8 cellular contexts compared by ENCODE assay signal in the genomic region with DNA sequence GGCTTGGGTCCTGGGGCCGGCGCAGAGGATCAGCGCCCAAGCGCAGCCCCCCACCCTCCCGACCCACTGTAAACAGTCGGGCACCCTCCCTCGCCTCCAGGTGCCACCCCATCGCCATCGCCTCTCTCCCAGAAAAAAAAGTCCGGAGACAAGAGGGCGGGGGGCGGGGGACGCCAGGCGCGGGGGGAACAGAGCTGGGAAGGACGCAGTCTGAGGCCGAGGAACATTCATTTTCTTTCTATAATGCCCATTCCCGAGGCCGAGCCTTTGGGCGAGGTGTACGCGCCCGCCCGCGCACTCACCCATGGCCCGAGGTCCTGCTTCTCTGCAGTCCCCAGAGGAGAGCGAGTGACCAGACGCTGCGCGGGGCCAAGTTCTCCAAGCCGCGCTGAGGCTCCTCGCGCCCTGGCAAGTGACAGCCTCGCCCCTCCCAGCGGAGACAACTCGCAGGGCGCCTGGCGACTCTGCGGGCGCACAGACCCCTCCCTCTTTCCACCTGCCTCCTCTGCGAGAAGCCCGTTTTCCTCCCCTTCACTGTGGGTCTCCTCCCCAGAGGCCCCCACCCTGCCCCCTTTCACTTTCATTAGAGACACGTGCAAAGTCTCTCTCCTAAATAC.
DNase-seq lines count a peak whose midpoint lies in the region; ATAC-seq and TF ChIP-seq lines count a peak whose summit lies in the region.

No MANE protein-coding gene starts in this region.

- peaks cover 6% of the 10 kb centered on the region for H3K4me1 Mint-ChIP-seq in activated T-cell treated with anti-CD3 and anti-CD28 coated beads, Interleukin-2, amount 50 U/mL, for 72 hours (ENCODE audit: low read depth)

- no peaks in the 10 kb centered on the region for H3K9me3 ChIP-seq in prostate gland

- H3K9me3 Mint-ChIP-seq in activated T-cell treated with anti-CD3 and anti-CD28 coated beads, Interleukin-2, amount 50 U/mL, for 72 hours: peaks cover 0 to 1% of the 10 kb centered on the region in 2 donors

- TF ChIP-seq CTCF in prostate gland (IDR thresholded peaks at IDR 0.05): no peak

- peak overlapping the region; percentile 65 to 77 for H3K4me3 Mint-ChIP-seq in activated T-cell treated with anti-CD3 and anti-CD28 coated beads, Interleukin-2, amount 50 U/mL, for 72 hours

- H3K27me3 ChIP-seq in prostate gland (replicated peaks; ENCODE audit: insufficient read depth): no peaks in the 10 kb centered on the region

- H3K36me3 Mint-ChIP-seq in activated T-cell treated with anti-CD3 and anti-CD28 coated beads, Interleukin-2, amount 50 U/mL, for 72 hours (ENCODE audit: insufficient read depth in 2 of 2): no peaks in the 10 kb centered on the region

- H3K27ac Mint-ChIP-seq in activated T-cell treated with anti-CD3 and anti-CD28 coated beads, Interleukin-2, amount 50 U/mL, for 72 hours: no peak overlapping the region

- WGBS in prostate gland: under 1% methylated on average over 43 of the region's 44 CpGs

- no peaks in the 10 kb centered on the region for H3K36me3 ChIP-seq in prostate gland

- no peak for TF ChIP-seq POLR2A in prostate gland (IDR thresholded peaks at IDR 0.05)

- H3K27me3 Mint-ChIP-seq in activated T-cell treated with anti-CD3 and anti-CD28 coated beads, Interleukin-2, amount 50 U/mL, for 72 hours (ENCODE audit: low read depth): peaks cover 58% of the 10 kb centered on the region

- no peak overlapping the region for H3K27ac ChIP-seq in prostate gland

- intact Hi-C loops in prostate gland (cut with DNase I): no loop called here

- no peaks in the 10 kb centered on the region for H3K4me1 ChIP-seq in prostate gland (replicated peaks)

- ATAC-seq in GM19455 (IDR thresholded peaks at IDR 0.05; ENCODE audit: unreplicated experiment) (peak; percentile 73), HG03571 (IDR thresholded peaks at IDR 0.05; ENCODE audit: unreplicated experiment) (peak; percentile 49)
- peak; percentile 26 to 54 for ATAC-seq in activated T-cell treated with anti-CD3 and anti-CD28 coated beads, Interleukin-2, amount 50 U/mL, for 72 hours (replicated peaks in 1 of 2)

- DNase-seq in DMS53 (lab: John Stamatoyannopoulos, UW) (peak; percentile 59), hepatic stellate cell (ENCODE audit: low spot score) (peak; percentile 26), prostate gland (ENCODE audit: low spot score) (no peak), MV-4-11 (lab: John Stamatoyannopoulos, UW) (no peak), 8988T (no peak)
- peak; percentile 2 for DNase-seq in activated T-cell treated with anti-CD3 and anti-CD28 coated beads, Interleukin-2, amount 50 U/mL, for 72 hours

- H3K4me3 ChIP-seq in prostate gland: peak overlapping the region; percentile 23 to 27

Comparison
In these comparisons a context has a peak if more than half of its experiments do, and no peak if none do; other contexts are left out.
1. DNase-seq: peak in DMS53 (single experiment), activated T-cell treated with anti-CD3 and anti-CD28 coated beads, Interleukin-2, amount 50 U/mL, for 72 hours (2 of 2) and hepatic stellate cell (single experiment); none in prostate gland (single experiment), MV-4-11 (single experiment) and 8988T (single experiment).
2. Peak in every context shown above with its lines, with median percentiles within 50 percentile points of each other: ATAC-seq.